ENCODE assay signal across 19 cellular contexts in the genomic region with DNA sequence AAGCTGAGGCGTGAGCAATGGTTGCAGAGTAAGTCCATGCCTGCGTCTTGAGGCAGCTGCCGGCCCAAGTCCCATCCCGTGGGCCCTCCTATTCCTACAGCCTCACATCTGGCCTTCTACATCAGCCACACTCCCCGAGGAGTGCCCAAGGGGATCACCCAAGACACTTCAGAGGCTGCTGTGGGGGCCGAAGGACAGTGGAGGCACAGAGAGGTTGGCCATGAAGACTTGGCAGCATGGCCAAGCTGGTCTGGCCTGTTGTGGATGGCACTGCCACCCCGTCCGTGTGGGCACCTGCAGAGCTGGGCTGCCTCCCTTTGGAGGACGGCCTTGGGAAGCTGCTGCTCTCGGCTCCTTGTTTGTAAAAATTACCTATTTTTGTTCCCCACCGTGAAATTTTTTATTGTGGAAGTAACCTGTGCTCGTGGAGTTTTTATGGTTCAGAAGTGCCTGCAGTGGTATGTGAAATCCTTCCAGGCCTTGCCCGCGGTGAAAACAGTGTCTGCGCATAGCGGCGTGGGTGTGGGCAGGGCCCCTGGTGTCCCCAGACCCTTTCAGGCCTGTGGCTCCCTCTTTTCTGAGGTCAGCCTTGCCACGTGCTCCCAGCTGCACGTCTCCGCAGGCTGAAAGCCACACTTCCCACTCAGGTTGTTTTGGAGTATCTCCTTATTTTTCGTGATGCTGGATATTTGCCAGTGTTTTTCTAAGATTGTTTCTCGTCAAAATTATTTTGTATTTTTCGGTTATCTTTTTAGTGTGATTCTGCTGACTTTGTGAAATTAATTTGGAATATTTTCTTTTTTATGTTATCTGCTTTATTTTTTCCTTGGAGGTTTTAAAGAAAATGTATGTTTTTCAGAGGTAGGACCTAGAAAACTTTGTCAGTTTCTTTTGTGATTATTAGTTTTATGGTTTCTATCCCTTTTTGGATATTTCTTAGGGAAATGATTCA. TPM values are rescaled to one million over a fixed set of nuclear protein-coding genes. Genes with fewer than 3 reads are reported as not detected.
A peak's percentile ranks its signal among the peaks of the same experiment; 100 is the strongest.
DNase-seq lines count a peak whose midpoint lies in the region; ATAC-seq, FAIRE-seq and TF ChIP-seq lines count a peak whose summit lies in the region.
"Had no signal": no experiment of that assay in that cellular context is flagged by ENCODE, and none has a peak within 500 bp of the region (broad histone marks: within the 10 kb centered on the region; RNA-seq: fewer than 3 reads in every experiment).

No MANE protein-coding gene starts in this region.

- H3K36me3 Mint-ChIP-seq in neural progenitor cell (peaks cover 37% of the 10 kb centered on the region), type B pancreatic cell (peaks cover 33% of the 10 kb centered on the region)

- H3K27me3 ChIP-seq in neural progenitor cell (no peaks in the 10 kb centered on the region), upper lobe of left lung (no peaks in the 10 kb centered on the region), osteoblast (ENCODE audit: insufficient read depth, low read length) (no peaks in the 10 kb centered on the region)

- peaks cover 56% of the 10 kb centered on the region for H3K79me2 ChIP-seq in neural progenitor cell (ENCODE audit: low read depth)
- H3K79me2 ChIP-seq in osteoblast (ENCODE audit: insufficient read depth, low read length): peaks cover 51% of the 10 kb centered on the region

- H3K27ac ChIP-seq in SK-N-MC (peak overlapping the region; percentile 69), neural progenitor cell (no peak overlapping the region), upper lobe of left lung (peak overlapping the region; percentile 50 to 78 (median 60)), osteoblast (ENCODE audit: low read depth, low read length) (no peak overlapping the region)
- H3K27ac ChIP-seq: KMS-11 had no signal

- no peak for TF ChIP-seq POLR2A in upper lobe of left lung (IDR thresholded peaks at IDR 0.05)

- peaks cover 64% of the 10 kb centered on the region for H3K4me1 Mint-ChIP-seq in neural progenitor cell
- peaks cover 22% of the 10 kb centered on the region for H3K4me1 Mint-ChIP-seq in type B pancreatic cell (ENCODE audit: unreplicated experiment)

- H3K4me2 ChIP-seq in neural progenitor cell (no peak overlapping the region), osteoblast (ENCODE audit: insufficient read depth, low read length) (no peak overlapping the region)
- H3K4me2 ChIP-seq: KMS-11 had no signal

- TF ChIP-seq CTCF in neural progenitor cell (IDR thresholded peaks at IDR 0.05) (no peak), upper lobe of left lung (IDR thresholded peaks at IDR 0.05) (no peak), type B pancreatic cell (conservative IDR thresholded peaks at IDR 0.05) (no peak), osteoblast (IDR thresholded peaks at IDR 0.05; ENCODE audit: extremely low read depth, low read depth, low read length) (no peak)

- 92 to 94% methylated on average over 23 of the region's 23 CpGs for WGBS in upper lobe of left lung, 2 donors

- no peak for TF ChIP-seq EP300 in upper lobe of left lung (IDR thresholded peaks at IDR 0.05)

- H4K20me1 ChIP-seq in neural progenitor cell (ENCODE audit: low read depth) (peaks cover 48% of the 10 kb centered on the region), osteoblast (ENCODE audit: insufficient read depth, low read length) (peaks cover 28% of the 10 kb centered on the region)

- peak; percentile 29 for FAIRE-seq in endometrium (lab: Jason Lieb, UNC)

- H3F3A ChIP-seq in neural progenitor cell (ENCODE audit: low read depth): peaks cover 15% of the 10 kb centered on the region

- H3K27me3 Mint-ChIP-seq in neural progenitor cell (ENCODE audit: insufficient read depth, low read depth): peaks cover 2% of the 10 kb centered on the region
- no peaks in the 10 kb centered on the region for H3K27me3 Mint-ChIP-seq in type B pancreatic cell
- H3K27me3 Mint-ChIP-seq: activated naive CD8-positive, alpha-beta T cell had no signal

- H3K27ac Mint-ChIP-seq in neural progenitor cell: peak overlapping the region; percentile 7
- H3K27ac Mint-ChIP-seq in type B pancreatic cell: no peak overlapping the region
- H3K27ac Mint-ChIP-seq: activated naive CD8-positive, alpha-beta T cell; activated T-helper 1 cell treated with anti-CD3 and anti-CD28 coated beads, Interleukin-12 subunit alpha, Interleukin-12 subunit beta, Interleukin-2, Interleukin-4 antibody, amounts not matched to agents 30 ng/mL and 10 ng/mL and 1 ng/mL, durations not matched to agents 14 hours and 24 hours and 36 hours had no signal

- H3K4me1 ChIP-seq in neural progenitor cell (peaks cover 16% of the 10 kb centered on the region), upper lobe of left lung (peaks cover 15 to 41% (median 15%) of the 10 kb centered on the region in 4 donors), osteoblast (ENCODE audit: insufficient read depth, low read length) (peaks cover 42% of the 10 kb centered on the region)

- H3K9me3 ChIP-seq in SK-N-MC (ENCODE audit: low read depth, low read length) (no peaks in the 10 kb centered on the region), neural progenitor cell (ENCODE audit: low read depth) (no peaks in the 10 kb centered on the region), upper lobe of left lung (no peaks in the 10 kb centered on the region), osteoblast (ENCODE audit: low read depth, low read length) (no peaks in the 10 kb centered on the region)

- H3K4me3 Mint-ChIP-seq in neural progenitor cell: no peak overlapping the region
- no peak overlapping the region for H3K4me3 Mint-ChIP-seq in type B pancreatic cell
- H3K4me3 Mint-ChIP-seq: activated naive CD8-positive, alpha-beta T cell; activated T-helper 1 cell treated with anti-CD3 and anti-CD28 coated beads, Interleukin-12 subunit alpha, Interleukin-12 subunit beta, Interleukin-2, Interleukin-4 antibody, amounts not matched to agents 30 ng/mL and 10 ng/mL and 1 ng/mL, durations not matched to agents 14 hours and 24 hours and 36 hours had no signal

- H2AFZ ChIP-seq in neural progenitor cell (replicated peaks): no peak overlapping the region
- no peak overlapping the region for H2AFZ ChIP-seq in osteoblast (ENCODE audit: low read length)

- DNase-seq in SK-N-MC (ENCODE audit: low read depth, low spot score): no peak
- DNase-seq in neural progenitor cell (ENCODE audit: low spot score): no peak
- DNase-seq in upper lobe of left lung: peak in 1 of 2 donors; percentile 54
- DNase-seq in type B pancreatic cell (ENCODE audit: extremely low spot score, unreplicated experiment): no peak
- no peak for DNase-seq in osteoblast (ENCODE audit: insufficient read length, low spot score, missing footprints)
- DNase-seq: activated CD8-positive, alpha-beta memory T cell treated with anti-CD3 and anti-CD28 coated beads for 24 hours; head of caudate nucleus; NCI-H1048; NCI-H2081 treated with DMSO at 0.1 percent for 48 hours; NCI-H524; stimulated activated naive CD8-positive, alpha-beta T cell treated with anti-CD3 and anti-CD28 coated beads, Interleukin-15, Interleukin-2, amounts not matched to agents 100 U/mL and 50 U/mL, for 24 hours; T-helper 9 cell had no signal

- H3K4me3 ChIP-seq in SK-N-MC (no peak overlapping the region), neural progenitor cell (no peak overlapping the region), upper lobe of left lung (no peak overlapping the region), osteoblast (ENCODE audit: insufficient read depth, low read length) (no peak overlapping the region)

- ATAC-seq in upper lobe of left lung (ENCODE audit: low FRiP score in 2 of 2): no peak
- ATAC-seq in GM21737 (IDR thresholded peaks at IDR 0.05; ENCODE audit: unreplicated experiment): no peak
- ATAC-seq: HCT116; stimulated activated naive CD8-positive, alpha-beta T cell treated with anti-CD3 and anti-CD28 coated beads, Interleukin-15, Interleukin-2, amounts not matched to agents 100 U/mL and 50 U/mL, for 24 hours had no signal

- H3K9me3 Mint-ChIP-seq in neural progenitor cell: peaks cover 8% of the 10 kb centered on the region
- H3K9me3 Mint-ChIP-seq in type B pancreatic cell: no peaks in the 10 kb centered on the region
- H3K9me3 Mint-ChIP-seq: activated T-helper 1 cell treated with anti-CD3 and anti-CD28 coated beads, Interleukin-12 subunit alpha, Interleukin-12 subunit beta, Interleukin-2, Interleukin-4 antibody, amounts not matched to agents 30 ng/mL and 10 ng/mL and 1 ng/mL, durations not matched to agents 14 hours and 24 hours and 36 hours had no signal

- peaks cover 79% of the 10 kb centered on the region for H3K36me3 ChIP-seq in SK-N-MC (ENCODE audit: insufficient read depth, low read length)
- H3K36me3 ChIP-seq in neural progenitor cell: no peaks in the 10 kb centered on the region
- peaks cover 0 to 33% (median 11%) of the 10 kb centered on the region in 4 donors for H3K36me3 ChIP-seq in upper lobe of left lung
- peaks cover 23% of the 10 kb centered on the region for H3K36me3 ChIP-seq in osteoblast (ENCODE audit: insufficient read depth, low read length)

- H3K9ac ChIP-seq in SK-N-MC (ENCODE audit: insufficient read length): no peak overlapping the region
- no peak overlapping the region for H3K9ac ChIP-seq in neural progenitor cell
- H3K9ac ChIP-seq: KMS-11 had no signal

RNA-seq across cellular contexts. Expression of a gene that starts 20.6 kb away (rescaled TPM):
- total RNA-seq in neural progenitor cell (ENCODE audit: low replicate concordance) (4.7 and 17.1 TPM in 2 replicates), upper lobe of left lung (10 to 100 TPM in 5 of 6 donors, 1 to 10 TPM in 1; 5.5 to 34.6 (median 22.8) TPM), type B pancreatic cell (ENCODE audit: low replicate concordance) (25.6 and 33.3 TPM in 2 replicates), osteoblast (9.4 and 10.9 TPM in 2 replicates)

RNA-seq across cellular contexts. Expression of a gene that starts 39.7 kb away (rescaled TPM):
- total RNA-seq in neural progenitor cell (ENCODE audit: low replicate concordance): 0.09 TPM in 1 of 2 replicates, not detected in the other
- total RNA-seq in upper lobe of left lung: 100 to 1,000 TPM in 5 of 6 donors, 10 to 100 TPM in 1; 73.1 to 435 (median 149) TPM
- total RNA-seq in type B pancreatic cell (ENCODE audit: low replicate concordance): 0.36 and 0.80 TPM in 2 replicates
- 13.3 and 15.2 TPM in 2 replicates for total RNA-seq in osteoblast
- total RNA-seq: G401 had no signal

Comparison
In these comparisons a context has a peak if more than half of its experiments do, and no peak if none do; other contexts are left out.
1. H3K27ac ChIP-seq: peak in SK-N-MC (single experiment) and upper lobe of left lung (4 of 4); none in neural progenitor cell (single experiment) and osteoblast (single experiment).